ENCODE assay signal across 8 cellular contexts in genomic region chr7:98202367-98203195, GRCh38. TPM values are rescaled to one million over a fixed set of nuclear protein-coding genes. Genes with fewer than 3 reads are reported as not detected.
DNase-seq lines count a peak whose midpoint lies in the region; ATAC-seq lines count a peak whose summit lies in the region.

No MANE protein-coding gene starts in this region.

- no peaks in the 10 kb centered on the region for H3K27me3 ChIP-seq in BLaER1
- no peaks in the 10 kb centered on the region for H3K27me3 ChIP-seq in naive thymus-derived CD4-positive, alpha-beta T cell (ENCODE audit: control insufficient read depth in 2 of 2, insufficient read depth in 2 of 2, low read length in 2 of 2)

- H3K27ac ChIP-seq in BLaER1: peak overlapping the region; percentile 43
- peak overlapping the region; percentile 60 for H3K27ac ChIP-seq in naive thymus-derived CD4-positive, alpha-beta T cell (ENCODE audit: low read depth, low read length)

- H3K9me3 Mint-ChIP-seq in activated CD4-positive, alpha-beta memory T cell treated with anti-CD3 and anti-CD28 coated beads, Interleukin-2, amount 10 ng/mL, durations not matched to agents 7 days and 5 days: peaks cover 5% of the 10 kb centered on the region
- H3K9me3 Mint-ChIP-seq in naive thymus-derived CD4-positive, alpha-beta T cell: peaks cover 0 to 8% (median 4%) of the 10 kb centered on the region in 11 donors

- no peak overlapping the region for H3K4me3 ChIP-seq in BLaER1
- peak overlapping the region; percentile 24 for H3K4me3 ChIP-seq in naive thymus-derived CD4-positive, alpha-beta T cell (ENCODE audit: low read length)

- peaks cover 67% of the 10 kb centered on the region for H4K20me1 ChIP-seq in BLaER1

- CTCF ChIA-PET in activated CD4-positive, alpha-beta memory T cell treated with anti-CD3 and anti-CD28 coated beads, Interleukin-2, amount 10 ng/mL, durations not matched to agents 7 days and 5 days (lab: Charles Lee): interaction anchor here (1.2 to 1.3 kb wide), 4 partner anchors 10 to 181 kb away, joined by 3 to 12 read pairs (median 6); no protein-coding TSS in a partner anchor
- CTCF ChIA-PET in naive thymus-derived CD4-positive, alpha-beta T cell (lab: Charles Lee): interaction anchor here (0.9 to 1.3 kb wide), 4 partner anchors 10 to 48 kb away, joined by 3 to 4 read pairs (median 4); no protein-coding TSS in a partner anchor

- peaks cover 47% of the 10 kb centered on the region for H3K4me1 ChIP-seq in BLaER1
- H3K4me1 ChIP-seq in naive thymus-derived CD4-positive, alpha-beta T cell (ENCODE audit: control insufficient read depth in 2 of 2, insufficient read depth in 2 of 2, low read length in 2 of 2): peaks cover 21 to 49% of the 10 kb centered on the region in 2 donors

- intact Hi-C loops in naive thymus-derived CD4-positive, alpha-beta T cell (cut with micrococcal nuclease): loop anchor here (1.0 to 5.0 kb wide), 8 partner anchors 9 to 198 kb away; partner anchors contain the start of genes BRI3 (in 2 of the 2), BAIAP2L1 (in 1 of the 2) and BHLHA15 (in 1 of the 2)

- peak overlapping the region; percentile 9 for H3K4me3 Mint-ChIP-seq in activated CD4-positive, alpha-beta memory T cell treated with anti-CD3 and anti-CD28 coated beads, Interleukin-2, amount 10 ng/mL, durations not matched to agents 7 days and 5 days
- peak overlapping the region; percentile 81 to 91 (median 86) for H3K4me3 Mint-ChIP-seq in naive thymus-derived CD4-positive, alpha-beta T cell

- DNase-seq in activated CD4-positive, alpha-beta memory T cell treated with anti-CD3 and anti-CD28 coated beads, Interleukin-2, amount 10 ng/mL, durations not matched to agents 7 days and 5 days: peak; percentile 77
- DNase-seq in naive thymus-derived CD4-positive, alpha-beta T cell: peak in 8 of 9 donors; percentile 60 to 71 (median 64)
- DNase-seq in AG08396 (ENCODE audit: low spot score) (no peak), NCI-H1092 (lab: John Stamatoyannopoulos, UW) (no peak), Ammon's horn (ENCODE audit: low spot score) (no peak)

- peak; percentile 90 for ATAC-seq in GM21360 (IDR thresholded peaks at IDR 0.05; ENCODE audit: unreplicated experiment)
- ATAC-seq in HG03571 (IDR thresholded peaks at IDR 0.05; ENCODE audit: unreplicated experiment): peak; percentile 94
- ATAC-seq in naive thymus-derived CD4-positive, alpha-beta T cell: peak; percentile 93

- H3K4me1 Mint-ChIP-seq in activated CD4-positive, alpha-beta memory T cell treated with anti-CD3 and anti-CD28 coated beads, Interleukin-2, amount 10 ng/mL, durations not matched to agents 7 days and 5 days: peaks cover 40% of the 10 kb centered on the region
- peaks cover 35 to 76% (median 65%) of the 10 kb centered on the region in 7 donors for H3K4me1 Mint-ChIP-seq in naive thymus-derived CD4-positive, alpha-beta T cell

- H3K27ac Mint-ChIP-seq in activated CD4-positive, alpha-beta memory T cell treated with anti-CD3 and anti-CD28 coated beads, Interleukin-2, amount 10 ng/mL, durations not matched to agents 7 days and 5 days: peak overlapping the region; percentile 70
- H3K27ac Mint-ChIP-seq in naive thymus-derived CD4-positive, alpha-beta T cell: peak overlapping the region; percentile 55 to 96 (median 80)

- no peaks in the 10 kb centered on the region for H3K27me3 Mint-ChIP-seq in activated CD4-positive, alpha-beta memory T cell treated with anti-CD3 and anti-CD28 coated beads, Interleukin-2, amount 10 ng/mL, durations not matched to agents 7 days and 5 days
- H3K27me3 Mint-ChIP-seq in naive thymus-derived CD4-positive, alpha-beta T cell: no peaks in the 10 kb centered on the region

- peaks cover 7% of the 10 kb centered on the region; the same call in 1 of the 2 replicates for H3K9me3 ChIP-seq in BLaER1
- no peaks in the 10 kb centered on the region for H3K9me3 ChIP-seq in naive thymus-derived CD4-positive, alpha-beta T cell (ENCODE audit: control insufficient read depth in 2 of 3, low read length in 3 of 3)

- peaks cover 31% of the 10 kb centered on the region for H3K36me3 Mint-ChIP-seq in activated CD4-positive, alpha-beta memory T cell treated with anti-CD3 and anti-CD28 coated beads, Interleukin-2, amount 10 ng/mL, durations not matched to agents 7 days and 5 days (ENCODE audit: low read depth)
- peaks cover 19 to 57% (median 39%) of the 10 kb centered on the region in 5 donors for H3K36me3 Mint-ChIP-seq in naive thymus-derived CD4-positive, alpha-beta T cell

- peaks cover 52% of the 10 kb centered on the region for H3K36me3 ChIP-seq in BLaER1
- H3K36me3 ChIP-seq in naive thymus-derived CD4-positive, alpha-beta T cell (ENCODE audit: control insufficient read depth in 2 of 3, insufficient read depth in 3 of 3, low read length in 3 of 3): peaks cover 0 to 26% (median 17%) of the 10 kb centered on the region in 3 experiments

- H3K4me2 ChIP-seq in BLaER1: peak overlapping the region; percentile 87

- POLR2A ChIA-PET in activated CD4-positive, alpha-beta memory T cell treated with anti-CD3 and anti-CD28 coated beads, Interleukin-2, amount 10 ng/mL, durations not matched to agents 7 days and 5 days (lab: Charles Lee): interaction anchor here (0.9 to 3.0 kb wide), 5 partner anchors 10 to 330 kb away, joined by 3 to 33 read pairs (median 4); partner anchors contain the start of genes ASNS and TECPR1
- POLR2A ChIA-PET in naive thymus-derived CD4-positive, alpha-beta T cell (lab: Charles Lee): interaction anchor here (0.7 to 5.0 kb wide), 10 partner anchors 9 to 77 kb away, joined by 3 to 39 read pairs (median 4); partner anchors contain the start of gene BHLHA15

- H3K9ac ChIP-seq in BLaER1: peak overlapping the region; percentile 47

RNA-seq across cellular contexts. Expression of gene BHLHA15, which starts 8.7 kb away (rescaled TPM):
- total RNA-seq in activated CD4-positive, alpha-beta memory T cell treated with anti-CD3 and anti-CD28 coated beads, Interleukin-2, amount 10 ng/mL, durations not matched to agents 7 days and 5 days: under 1 TPM; 0.43 TPM
- under 1 TPM in 2 of 5 experiments, not detected in 3; 0.39 to 0.80 TPM for total RNA-seq in naive thymus-derived CD4-positive, alpha-beta T cell
- polyA plus RNA-seq in naive thymus-derived CD4-positive, alpha-beta T cell: not detected

RNA-seq across cellular contexts. Expression of gene TECPR1, which starts 49.5 kb away (rescaled TPM):
- total RNA-seq in activated CD4-positive, alpha-beta memory T cell treated with anti-CD3 and anti-CD28 coated beads, Interleukin-2, amount 10 ng/mL, durations not matched to agents 7 days and 5 days: 10 to 100 TPM; 63.9 to 69.4 TPM
- 100 to 1,000 TPM in 4 of 5 experiments, 10 to 100 TPM in 1; 82.4 to 203 (median 134) TPM for total RNA-seq in naive thymus-derived CD4-positive, alpha-beta T cell
- 10 to 100 TPM; 21.0 to 32.3 TPM for polyA plus RNA-seq in naive thymus-derived CD4-positive, alpha-beta T cell

Comparison
In these comparisons a context has a peak if more than half of its experiments do, and no peak if none do; other contexts are left out.
1. DNase-seq: peak in activated CD4-positive, alpha-beta memory T cell treated with anti-CD3 and anti-CD28 coated beads, Interleukin-2, amount 10 ng/mL, durations not matched to agents 7 days and 5 days (single experiment) and naive thymus-derived CD4-positive, alpha-beta T cell (8 of 9); none in AG08396 (single experiment), NCI-H1092 (single experiment) and Ammon's horn (single experiment).
2. Peak in every context shown above with its lines, with median percentiles within 50 percentile points of each other: ATAC-seq.